ENCODE assay signal across 22 cellular contexts in genomic region chr5:26578002-26578401, GRCh38.
"Had no signal": no experiment of that assay in that cellular context is flagged by ENCODE, and none has a peak within 500 bp of the region (broad histone marks: within the 10 kb centered on the region; RNA-seq: fewer than 3 reads in every experiment).

No MANE protein-coding gene starts in this region.

- FAIRE-seq: astrocyte, TTC549 had no signal

- H3K27ac ChIP-seq: adrenal gland, body of pancreas, breast epithelium, coronary artery, SK-N-MC had no signal

- H3K27me3 ChIP-seq: adrenal gland, body of pancreas, breast epithelium had no signal

- DNase-seq: activated CD4-positive, alpha-beta T cell treated with anti-CD3 and anti-CD28 coated beads, Interleukin-2, amount 10 ng/mL, durations not matched to agents 24 days and 14 days; activated CD4-positive, alpha-beta T cell treated with anti-CD3 and anti-CD28 coated beads, Interleukin-2, amount 50 U/mL, for 4 hours; activated CD8-positive, alpha-beta T cell treated with anti-CD3 and anti-CD28 coated beads for 36 hours; activated gamma-delta T cell; activated naive CD4-positive, alpha-beta T cell treated with anti-CD3 and anti-CD28 coated beads for 36 hours; activated T-cell treated with anti-CD3 and anti-CD28 coated beads, Interleukin-2, amount 50 U/mL, for 24 hours; adrenal gland; body of pancreas; NCI-H1092 treated with DMSO at 0.1 percent for 48 hours; NCI-H1417; NCI-H187 treated with DMSO at 0.1 percent for 48 hours; NCI-H2171; NCI-H510A; NCI-H526; NCI-H748 treated with DMSO at 0.1 percent for 48 hours; Right ventricle myocardium superior had no signal

- H3K4me3 ChIP-seq: adrenal gland, body of pancreas, breast epithelium, coronary artery, SK-N-MC had no signal

- H3K4me1 ChIP-seq: adrenal gland, body of pancreas, breast epithelium had no signal

- H3K9me3 ChIP-seq: adrenal gland, body of pancreas, breast epithelium had no signal

- H3K36me3 ChIP-seq: adrenal gland, breast epithelium had no signal

- ATAC-seq: activated CD8-positive, alpha-beta T cell treated with anti-CD3 and anti-CD28 coated beads for 36 hours; activated naive CD4-positive, alpha-beta T cell treated with anti-CD3 and anti-CD28 coated beads, Interleukin-2, amount 50 U/mL, for 72 hours; body of pancreas had no signal
